14 cellular contexts compared by ENCODE assay signal in genomic region chrX:68307767-68308166, GRCh38.
A peak's percentile ranks its signal among the peaks of the same experiment; 100 is the strongest.
DNase-seq lines count a peak whose midpoint lies in the region; ATAC-seq, FAIRE-seq and TF ChIP-seq lines count a peak whose summit lies in the region.
"Had no signal": no experiment of that assay in that cellular context is flagged by ENCODE, and none has a peak within 500 bp of the region (broad histone marks: within the 10 kb centered on the region; RNA-seq: fewer than 3 reads in every experiment).

No MANE protein-coding gene starts in this region.

- no peak for TF ChIP-seq POLR2A in A549 (IDR thresholded peaks at IDR 0.05; ENCODE audit: low read length)

- H3K4me1 ChIP-seq in A549 = peaks cover 10% of the 10 kb centered on the region; the same call in 2 of the 3 replicates

- peak; percentile 89 for FAIRE-seq in A549 (lab: Jason Lieb, UNC)
- FAIRE-seq: H1 had no signal

- ATAC-seq in A549 = no peak

- H3K27ac Mint-ChIP-seq in progenitor cell of endocrine pancreas = no peak overlapping the region
- H3K27ac Mint-ChIP-seq: activated T-helper 1 cell treated with anti-CD3 and anti-CD28 coated beads, Interleukin-12 subunit alpha, Interleukin-12 subunit beta, Interleukin-2, Interleukin-4 antibody, amounts not matched to agents 30 ng/mL and 10 ng/mL and 1 ng/mL, durations not matched to agents 14 hours and 24 hours and 36 hours; dendritic cell treated with granulocyte-macrophage colony-stimulating factor and Interleukin-4, amounts not matched to agents 40 ng/mL and 50 ng/mL, for 4 days had no signal

- TF ChIP-seq CTCF in A549 (IDR thresholded peaks at IDR 0.05) (no peak), progenitor cell of endocrine pancreas (IDR thresholded peaks at IDR 0.05; ENCODE audit: unreplicated experiment) (no peak)

- no peaks in the 10 kb centered on the region for H3K9me3 ChIP-seq in A549

- H3K27ac ChIP-seq in A549 = peak overlapping the region in 1 of 2 experiments; percentile 49; a peak in 2 of 6 replicates
- H3K27ac ChIP-seq: WERI-Rb-1 had no signal

- H3K9me3 Mint-ChIP-seq in progenitor cell of endocrine pancreas (ENCODE audit: low read depth) = peaks cover 10% of the 10 kb centered on the region
- H3K9me3 Mint-ChIP-seq: activated T-helper 1 cell treated with anti-CD3 and anti-CD28 coated beads, Interleukin-12 subunit alpha, Interleukin-12 subunit beta, Interleukin-2, Interleukin-4 antibody, amounts not matched to agents 30 ng/mL and 10 ng/mL and 1 ng/mL, durations not matched to agents 14 hours and 24 hours and 36 hours; dendritic cell treated with granulocyte-macrophage colony-stimulating factor and Interleukin-4, amounts not matched to agents 40 ng/mL and 50 ng/mL, for 4 days had no signal

- H3K4me3 Mint-ChIP-seq in progenitor cell of endocrine pancreas (ENCODE audit: low read depth) = no peak overlapping the region
- H3K4me3 Mint-ChIP-seq: activated T-helper 1 cell treated with anti-CD3 and anti-CD28 coated beads, Interleukin-12 subunit alpha, Interleukin-12 subunit beta, Interleukin-2, Interleukin-4 antibody, amounts not matched to agents 30 ng/mL and 10 ng/mL and 1 ng/mL, durations not matched to agents 14 hours and 24 hours and 36 hours; dendritic cell treated with granulocyte-macrophage colony-stimulating factor and Interleukin-4, amounts not matched to agents 40 ng/mL and 50 ng/mL, for 4 days had no signal

- peak overlapping the region; percentile 55 for H3K4me2 ChIP-seq in A549

- TF ChIP-seq RAD21 in A549 (conservative IDR thresholded peaks at IDR 0.05 in 1 of 2, IDR thresholded peaks at IDR 0.05 in 1 of 2) = no peak

- DNase-seq in A549 (ENCODE audit: low read depth in 1 of 2, low spot score in 1 of 2) = peak in 1 of 2 experiments; percentile 22
- DNase-seq in HT-29 (ENCODE audit: low spot score) = peak; percentile 26
- peak; percentile 52 for DNase-seq in astrocyte of the hippocampus (ENCODE audit: low read depth, low spot score)
- DNase-seq in iris pigment epithelial cell (ENCODE audit: low read depth) = peak; percentile 80
- DNase-seq in progenitor cell of endocrine pancreas (ENCODE audit: low spot score, unreplicated experiment) = no peak
- DNase-seq in activated T-cell treated with anti-CD3 and anti-CD28 coated beads for 4 hours = no peak
- no peak for DNase-seq in NK-92 (lab: John Stamatoyannopoulos, UW; ENCODE audit: unreplicated experiment)
- no peak for DNase-seq in OCI-M2 (lab: John Stamatoyannopoulos, UW; ENCODE audit: unreplicated experiment)
- DNase-seq: AML-193; stimulated activated CD4-positive, alpha-beta T cell treated with anti-CD3 and anti-CD28 coated beads, Interleukin-1b, Interleukin-23, amount 100 ng/mL, for 48 hours; WERI-Rb-1 had no signal

- peaks cover 4% of the 10 kb centered on the region for H3K4me1 Mint-ChIP-seq in progenitor cell of endocrine pancreas (ENCODE audit: low read depth)

- POLR2A ChIA-PET in A549 (lab: Yijun Ruan, JAX) = interaction anchor here (0.7 kb wide), 1 partner anchor 35 kb away, joined by 3 read pairs; no protein-coding TSS in a partner anchor

- 7% methylated on average over 1 of the region's 1 CpG for WGBS in A549 (ENCODE audit: missing lambda C conversion rate)

- no peak for TF ChIP-seq EP300 in A549 (IDR thresholded peaks at IDR 0.05)

- CTCF ChIA-PET in A549 (lab: Yijun Ruan, JAX) = interaction anchor here (0.6 to 1.6 kb wide), 4 partner anchors 10 to 945 kb away, joined by 3 to 5 read pairs (median 4); no protein-coding TSS in a partner anchor

- peaks cover 2% of the 10 kb centered on the region for H3K36me3 Mint-ChIP-seq in progenitor cell of endocrine pancreas (ENCODE audit: insufficient read depth)

- no peak overlapping the region for H3K4me3 ChIP-seq in A549

- no peaks in the 10 kb centered on the region for H3K27me3 Mint-ChIP-seq in progenitor cell of endocrine pancreas
- H3K27me3 Mint-ChIP-seq: dendritic cell treated with granulocyte-macrophage colony-stimulating factor and Interleukin-4, amounts not matched to agents 40 ng/mL and 50 ng/mL, for 4 days had no signal

TF ChIP-seq in A549, 52 proteins besides CTCF, POLR2A, EP300 and RAD21:
- TF ChIP-seq FOSL2 (IDR thresholded peaks at IDR 0.05) (no peak), FOSL2 (CRISPR knock-in tag; IDR thresholded peaks at IDR 0.05) (peak; percentile 51; the same call in 1 of the 2 replicates), TFCP2L1 (CRISPR knock-in tag; IDR thresholded peaks at IDR 0.05) (no peak), ATOH8 (CRISPR knock-in tag; IDR thresholded peaks at IDR 0.05; ENCODE audit: low read depth) (no peak), NFE2L2 (conservative IDR thresholded peaks at IDR 0.05; ENCODE audit: low read length) (0 out of 2 replicates have a peak, but pooled peaks have one; percentile 5), KDM5A (IDR thresholded peaks at IDR 0.05) (no peak), CEBPB (IDR thresholded peaks at IDR 0.05) (peak in 1 of 2 experiments; percentile 35; a peak in 2 of 4 replicates), MAFK (IDR thresholded peaks at IDR 0.05; ENCODE audit: partially characterized antibody) (peak; percentile 69)

Comparison
In these comparisons a context has a peak if more than half of its experiments do, and no peak if none do; other contexts are left out.
1. DNase-seq: peak in HT-29 (single experiment), astrocyte of the hippocampus (single experiment) and iris pigment epithelial cell (single experiment); none in progenitor cell of endocrine pancreas (single experiment), activated T-cell treated with anti-CD3 and anti-CD28 coated beads for 4 hours (single experiment), NK-92 (single experiment) and OCI-M2 (single experiment).